15 cellular contexts compared by ENCODE assay signal in genomic region chr4:100823993-100824323, GRCh38.
A peak's percentile ranks its signal among the peaks of the same experiment; 100 is the strongest.
DNase-seq lines count a peak whose midpoint lies in the region; ATAC-seq and TF ChIP-seq lines count a peak whose summit lies in the region.
"Had no signal": no experiment of that assay in that cellular context is flagged by ENCODE, and none has a peak within 500 bp of the region (broad histone marks: within the 10 kb centered on the region; RNA-seq: fewer than 3 reads in every experiment).

No MANE protein-coding gene starts in this region.

- no peaks in the 10 kb centered on the region for H3F3A ChIP-seq in neural cell (ENCODE audit: insufficient read depth, low read length, poor library complexity, severe bottlenecking)

- no peaks in the 10 kb centered on the region for H4K20me1 ChIP-seq in neural cell (ENCODE audit: insufficient read depth)

- H3K27ac ChIP-seq in neural cell (ENCODE audit: low read length): peak overlapping the region; percentile 22
- H3K27ac ChIP-seq: left ventricle myocardium inferior, thoracic aorta had no signal

- H3K79me2 ChIP-seq in neural cell (replicated peaks; ENCODE audit: insufficient read depth, low read length): no peaks in the 10 kb centered on the region

- no peak overlapping the region for H3K4me2 ChIP-seq in neural cell (ENCODE audit: low read length)
- H3K4me2 ChIP-seq: smooth muscle cell had no signal

- no peak overlapping the region for H3K4me3 ChIP-seq in neural cell (ENCODE audit: low read length)
- H3K4me3 ChIP-seq: left ventricle myocardium inferior, smooth muscle cell, thoracic aorta had no signal

- no peaks in the 10 kb centered on the region for H3K27me3 Mint-ChIP-seq in T-helper 1 cell treated with Interleukin-12 subunit alpha and Interleukin-12 subunit beta and Interleukin-4 antibody, amounts not matched to agents 30 μg/mL and 1 μg/mL, for 36 hours (ENCODE audit: low read depth)

- no peak overlapping the region for H2AFZ ChIP-seq in neural cell (ENCODE audit: low read depth, low read length)

- H3K4me1 Mint-ChIP-seq in T-helper 1 cell treated with Interleukin-12 subunit alpha and Interleukin-12 subunit beta and Interleukin-4 antibody, amounts not matched to agents 30 μg/mL and 1 μg/mL, for 36 hours (ENCODE audit: low read depth): peaks cover 25% of the 10 kb centered on the region
- H3K4me1 Mint-ChIP-seq: activated naive CD8-positive, alpha-beta T cell treated with anti-CD3 and anti-CD28 coated beads, Interleukin-2, amount 10 ng/mL, durations not matched to agents 7 days and 5 days had no signal

- no peak overlapping the region for H3K9ac ChIP-seq in neural cell (ENCODE audit: low read length)

- peaks cover 5% of the 10 kb centered on the region for H3K9me3 Mint-ChIP-seq in T-helper 1 cell treated with Interleukin-12 subunit alpha and Interleukin-12 subunit beta and Interleukin-4 antibody, amounts not matched to agents 30 μg/mL and 1 μg/mL, for 36 hours

- peak overlapping the region; percentile 75 for H3K27ac Mint-ChIP-seq in T-helper 1 cell treated with Interleukin-12 subunit alpha and Interleukin-12 subunit beta and Interleukin-4 antibody, amounts not matched to agents 30 μg/mL and 1 μg/mL, for 36 hours
- H3K27ac Mint-ChIP-seq: activated naive CD8-positive, alpha-beta T cell treated with anti-CD3 and anti-CD28 coated beads, Interleukin-2, amount 10 ng/mL, durations not matched to agents 7 days and 5 days had no signal

- no peak for TF ChIP-seq CTCF in neural cell (IDR thresholded peaks at IDR 0.05; ENCODE audit: poor library complexity, severe bottlenecking)
- no peak for TF ChIP-seq CTCF in omental fat pad (IDR thresholded peaks at IDR 0.05)

- no peak overlapping the region for H3K4me3 Mint-ChIP-seq in T-helper 1 cell treated with Interleukin-12 subunit alpha and Interleukin-12 subunit beta and Interleukin-4 antibody, amounts not matched to agents 30 μg/mL and 1 μg/mL, for 36 hours
- H3K4me3 Mint-ChIP-seq: activated naive CD8-positive, alpha-beta T cell treated with anti-CD3 and anti-CD28 coated beads, Interleukin-2, amount 10 ng/mL, durations not matched to agents 7 days and 5 days had no signal

- H3K9me2 ChIP-seq in neural cell (ENCODE audit: insufficient read depth, low read length): no peaks in the 10 kb centered on the region

- no peaks in the 10 kb centered on the region for H3K9me3 ChIP-seq in neural cell (ENCODE audit: low read length)
- H3K9me3 ChIP-seq: thoracic aorta had no signal

- H3K36me3 ChIP-seq in neural cell (ENCODE audit: insufficient read depth, low read length): no peaks in the 10 kb centered on the region
- H3K36me3 ChIP-seq: left ventricle myocardium inferior, thoracic aorta had no signal

- peak; percentile 55 for TF ChIP-seq EP300 in neural cell (conservative IDR thresholded peaks at IDR 0.05; ENCODE audit: poor library complexity, severe bottlenecking)

- ATAC-seq in GM21515 (IDR thresholded peaks at IDR 0.05; ENCODE audit: unreplicated experiment) (peak; percentile 4), HG02973 (IDR thresholded peaks at IDR 0.05; ENCODE audit: unreplicated experiment) (peak; percentile 7), omental fat pad (ENCODE audit: low FRiP score) (no peak)

- H3K36me3 Mint-ChIP-seq in T-helper 1 cell treated with Interleukin-12 subunit alpha and Interleukin-12 subunit beta and Interleukin-4 antibody, amounts not matched to agents 30 μg/mL and 1 μg/mL, for 36 hours (ENCODE audit: low read depth): peaks cover 2% of the 10 kb centered on the region
- H3K36me3 Mint-ChIP-seq: activated naive CD8-positive, alpha-beta T cell treated with anti-CD3 and anti-CD28 coated beads, Interleukin-2, amount 10 ng/mL, durations not matched to agents 7 days and 5 days had no signal

- no peaks in the 10 kb centered on the region for H3K27me3 ChIP-seq in neural cell (ENCODE audit: insufficient read depth, low read depth, low read length)

- no peak for DNase-seq in T-helper 1 cell
- no peak for DNase-seq in omental fat pad (ENCODE audit: low spot score)
- DNase-seq in NCI-H2081 treated with DMSO at 0.1 percent for 48 hours (lab: John Stamatoyannopoulos, UW): no peak
- DNase-seq in NCI-H226: no peak
- DNase-seq: activated naive CD8-positive, alpha-beta T cell treated with anti-CD3 and anti-CD28 coated beads, Interleukin-2, amount 10 ng/mL, durations not matched to agents 7 days and 5 days; cerebellar nuclear complex; left ventricle myocardium inferior; NCI-H2107; nucleus accumbens had no signal

- TF ChIP-seq RAD21 in neural cell (conservative IDR thresholded peaks at IDR 0.05): no peak

TF ChIP-seq in neural cell, 6 proteins besides CTCF, POLR2A, EP300 and RAD21:
- TF ChIP-seq MXI1 (conservative IDR thresholded peaks at IDR 0.05; ENCODE audit: poor library complexity, severe bottlenecking) (no peak), EZH2 (IDR thresholded peaks at IDR 0.05; ENCODE audit: borderline replicate concordance, insufficient read depth, low read length, poor library complexity, severe bottlenecking) (no peak), SMC3 (conservative IDR thresholded peaks at IDR 0.05; ENCODE audit: poor library complexity) (no peak), POLR2AphosphoS5 (IDR thresholded peaks at IDR 0.05) (no peak), TAF1 (IDR thresholded peaks at IDR 0.05; ENCODE audit: low read depth) (no peak)
- TF ChIP-seq, protein P1, sequence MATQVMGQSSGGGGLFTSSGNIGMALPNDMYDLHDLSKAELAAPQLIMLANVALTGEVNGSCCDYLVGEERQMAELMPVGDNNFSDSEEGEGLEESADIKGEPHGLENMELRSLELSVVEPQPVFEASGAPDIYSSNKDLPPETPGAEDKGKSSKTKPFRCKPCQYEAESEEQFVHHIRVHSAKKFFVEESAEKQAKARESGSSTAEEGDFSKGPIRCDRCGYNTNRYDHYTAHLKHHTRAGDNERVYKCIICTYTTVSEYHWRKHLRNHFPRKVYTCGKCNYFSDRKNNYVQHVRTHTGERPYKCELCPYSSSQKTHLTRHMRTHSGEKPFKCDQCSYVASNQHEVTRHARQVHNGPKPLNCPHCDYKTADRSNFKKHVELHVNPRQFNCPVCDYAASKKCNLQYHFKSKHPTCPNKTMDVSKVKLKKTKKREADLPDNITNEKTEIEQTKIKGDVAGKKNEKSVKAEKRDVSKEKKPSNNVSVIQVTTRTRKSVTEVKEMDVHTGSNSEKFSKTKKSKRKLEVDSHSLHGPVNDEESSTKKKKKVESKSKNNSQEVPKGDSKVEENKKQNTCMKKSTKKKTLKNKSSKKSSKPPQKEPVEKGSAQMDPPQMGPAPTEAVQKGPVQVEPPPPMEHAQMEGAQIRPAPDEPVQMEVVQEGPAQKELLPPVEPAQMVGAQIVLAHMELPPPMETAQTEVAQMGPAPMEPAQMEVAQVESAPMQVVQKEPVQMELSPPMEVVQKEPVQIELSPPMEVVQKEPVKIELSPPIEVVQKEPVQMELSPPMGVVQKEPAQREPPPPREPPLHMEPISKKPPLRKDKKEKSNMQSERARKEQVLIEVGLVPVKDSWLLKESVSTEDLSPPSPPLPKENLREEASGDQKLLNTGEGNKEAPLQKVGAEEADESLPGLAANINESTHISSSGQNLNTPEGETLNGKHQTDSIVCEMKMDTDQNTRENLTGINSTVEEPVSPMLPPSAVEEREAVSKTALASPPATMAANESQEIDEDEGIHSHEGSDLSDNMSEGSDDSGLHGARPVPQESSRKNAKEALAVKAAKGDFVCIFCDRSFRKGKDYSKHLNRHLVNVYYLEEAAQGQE (IDR thresholded peaks at IDR 0.05; ENCODE audit: borderline replicate concordance): peak; percentile 66
TF ChIP-seq in neural cell: peak in this region for 1.
